2 cellular contexts compared by ENCODE assay signal in the genomic region with DNA sequence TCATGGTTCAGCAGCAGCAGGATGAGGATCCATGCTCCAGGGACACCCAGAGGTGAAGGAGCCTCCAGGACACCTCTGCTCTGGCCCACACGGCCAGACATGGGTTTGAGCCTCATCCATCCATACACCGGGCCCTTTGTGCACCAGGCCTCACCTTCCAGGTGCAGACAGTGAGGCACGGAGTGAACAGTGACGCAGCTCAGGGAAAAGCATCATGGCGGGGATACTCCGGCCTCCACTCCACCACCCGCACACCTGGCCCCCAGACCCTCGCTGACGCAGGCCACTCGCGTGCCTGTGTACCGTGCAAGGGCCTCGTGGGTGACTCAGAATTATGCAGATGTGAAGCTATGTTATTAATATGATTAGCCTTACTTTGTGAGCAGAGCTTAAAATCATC.
TF ChIP-seq lines count a peak whose summit lies in the region.

No MANE protein-coding gene starts in this region.

TF ChIP-seq in HepG2, 621 proteins besides CTCF, POLR2A, EP300 and RAD21:
- TF ChIP-seq ZNF598 (CRISPR knock-in tag; IDR thresholded peaks at IDR 0.05; ENCODE audit: borderline replicate concordance) (no peak), ZNF225 (CRISPR knock-in tag; IDR thresholded peaks at IDR 0.05) (no peak), AGO1 (IDR thresholded peaks at IDR 0.05; ENCODE audit: low read depth, low read length, poor library complexity, severe bottlenecking) (no peak), RXRB (CRISPR knock-in tag; IDR thresholded peaks at IDR 0.05; ENCODE audit: borderline replicate concordance) (no peak), RFXANK (CRISPR knock-in tag; IDR thresholded peaks at IDR 0.05) (no peak), FOXJ3 (CRISPR knock-in tag; IDR thresholded peaks at IDR 0.05; ENCODE audit: borderline replicate concordance) (no peak), ARID2 (CRISPR knock-in tag; IDR thresholded peaks at IDR 0.05; ENCODE audit: borderline replicate concordance) (no peak), ZNF75D (CRISPR knock-in tag; IDR thresholded peaks at IDR 0.05; ENCODE audit: borderline replicate concordance) (no peak), ZNF484 (CRISPR knock-in tag; IDR thresholded peaks at IDR 0.05; ENCODE audit: borderline replicate concordance, low read depth) (no peak), RNF2 (conservative IDR thresholded peaks at IDR 0.05; ENCODE audit: low read depth) (no peak), FOXC1 (CRISPR knock-in tag; IDR thresholded peaks at IDR 0.05; ENCODE audit: borderline replicate concordance) (no peak), ZNF292 (CRISPR knock-in tag; IDR thresholded peaks at IDR 0.05; ENCODE audit: borderline replicate concordance, low read depth) (no peak), SPEN (CRISPR knock-in tag; IDR thresholded peaks at IDR 0.05; ENCODE audit: low read depth) (no peak), ZNF678 (CRISPR knock-in tag; IDR thresholded peaks at IDR 0.05) (no peak), DPF2 (CRISPR knock-in tag; IDR thresholded peaks at IDR 0.05; ENCODE audit: borderline replicate concordance, low read depth) (no peak), CC2D1A (CRISPR knock-in tag; IDR thresholded peaks at IDR 0.05) (no peak), SRSF4 (IDR thresholded peaks at IDR 0.05; ENCODE audit: low read depth, low read length, poor library complexity, severe bottlenecking) (no peak)
- TF ChIP-seq, protein P1, sequence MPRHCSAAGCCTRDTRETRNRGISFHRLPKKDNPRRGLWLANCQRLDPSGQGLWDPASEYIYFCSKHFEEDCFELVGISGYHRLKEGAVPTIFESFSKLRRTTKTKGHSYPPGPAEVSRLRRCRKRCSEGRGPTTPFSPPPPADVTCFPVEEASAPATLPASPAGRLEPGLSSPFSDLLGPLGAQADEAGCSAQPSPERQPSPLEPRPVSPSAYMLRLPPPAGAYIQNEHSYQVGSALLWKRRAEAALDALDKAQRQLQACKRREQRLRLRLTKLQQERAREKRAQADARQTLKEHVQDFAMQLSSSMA (CRISPR knock-in tag; IDR thresholded peaks at IDR 0.05) = no peak
- TF ChIP-seq, protein P2, sequence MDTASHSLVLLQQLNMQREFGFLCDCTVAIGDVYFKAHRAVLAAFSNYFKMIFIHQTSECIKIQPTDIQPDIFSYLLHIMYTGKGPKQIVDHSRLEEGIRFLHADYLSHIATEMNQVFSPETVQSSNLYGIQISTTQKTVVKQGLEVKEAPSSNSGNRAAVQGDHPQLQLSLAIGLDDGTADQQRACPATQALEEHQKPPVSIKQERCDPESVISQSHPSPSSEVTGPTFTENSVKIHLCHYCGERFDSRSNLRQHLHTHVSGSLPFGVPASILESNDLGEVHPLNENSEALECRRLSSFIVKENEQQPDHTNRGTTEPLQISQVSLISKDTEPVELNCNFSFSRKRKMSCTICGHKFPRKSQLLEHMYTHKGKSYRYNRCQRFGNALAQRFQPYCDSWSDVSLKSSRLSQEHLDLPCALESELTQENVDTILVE (CRISPR knock-in tag; IDR thresholded peaks at IDR 0.05) = no peak
- TF ChIP-seq, protein P3, sequence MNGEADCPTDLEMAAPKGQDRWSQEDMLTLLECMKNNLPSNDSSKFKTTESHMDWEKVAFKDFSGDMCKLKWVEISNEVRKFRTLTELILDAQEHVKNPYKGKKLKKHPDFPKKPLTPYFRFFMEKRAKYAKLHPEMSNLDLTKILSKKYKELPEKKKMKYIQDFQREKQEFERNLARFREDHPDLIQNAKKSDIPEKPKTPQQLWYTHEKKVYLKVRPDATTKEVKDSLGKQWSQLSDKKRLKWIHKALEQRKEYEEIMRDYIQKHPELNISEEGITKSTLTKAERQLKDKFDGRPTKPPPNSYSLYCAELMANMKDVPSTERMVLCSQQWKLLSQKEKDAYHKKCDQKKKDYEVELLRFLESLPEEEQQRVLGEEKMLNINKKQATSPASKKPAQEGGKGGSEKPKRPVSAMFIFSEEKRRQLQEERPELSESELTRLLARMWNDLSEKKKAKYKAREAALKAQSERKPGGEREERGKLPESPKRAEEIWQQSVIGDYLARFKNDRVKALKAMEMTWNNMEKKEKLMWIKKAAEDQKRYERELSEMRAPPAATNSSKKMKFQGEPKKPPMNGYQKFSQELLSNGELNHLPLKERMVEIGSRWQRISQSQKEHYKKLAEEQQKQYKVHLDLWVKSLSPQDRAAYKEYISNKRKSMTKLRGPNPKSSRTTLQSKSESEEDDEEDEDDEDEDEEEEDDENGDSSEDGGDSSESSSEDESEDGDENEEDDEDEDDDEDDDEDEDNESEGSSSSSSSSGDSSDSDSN (CRISPR knock-in tag; IDR thresholded peaks at IDR 0.05) = no peak

TF ChIP-seq in WTC11, 78 proteins besides CTCF, POLR2A, EP300 and RAD21 (continued from another document):
- TF ChIP-seq, protein P4, sequence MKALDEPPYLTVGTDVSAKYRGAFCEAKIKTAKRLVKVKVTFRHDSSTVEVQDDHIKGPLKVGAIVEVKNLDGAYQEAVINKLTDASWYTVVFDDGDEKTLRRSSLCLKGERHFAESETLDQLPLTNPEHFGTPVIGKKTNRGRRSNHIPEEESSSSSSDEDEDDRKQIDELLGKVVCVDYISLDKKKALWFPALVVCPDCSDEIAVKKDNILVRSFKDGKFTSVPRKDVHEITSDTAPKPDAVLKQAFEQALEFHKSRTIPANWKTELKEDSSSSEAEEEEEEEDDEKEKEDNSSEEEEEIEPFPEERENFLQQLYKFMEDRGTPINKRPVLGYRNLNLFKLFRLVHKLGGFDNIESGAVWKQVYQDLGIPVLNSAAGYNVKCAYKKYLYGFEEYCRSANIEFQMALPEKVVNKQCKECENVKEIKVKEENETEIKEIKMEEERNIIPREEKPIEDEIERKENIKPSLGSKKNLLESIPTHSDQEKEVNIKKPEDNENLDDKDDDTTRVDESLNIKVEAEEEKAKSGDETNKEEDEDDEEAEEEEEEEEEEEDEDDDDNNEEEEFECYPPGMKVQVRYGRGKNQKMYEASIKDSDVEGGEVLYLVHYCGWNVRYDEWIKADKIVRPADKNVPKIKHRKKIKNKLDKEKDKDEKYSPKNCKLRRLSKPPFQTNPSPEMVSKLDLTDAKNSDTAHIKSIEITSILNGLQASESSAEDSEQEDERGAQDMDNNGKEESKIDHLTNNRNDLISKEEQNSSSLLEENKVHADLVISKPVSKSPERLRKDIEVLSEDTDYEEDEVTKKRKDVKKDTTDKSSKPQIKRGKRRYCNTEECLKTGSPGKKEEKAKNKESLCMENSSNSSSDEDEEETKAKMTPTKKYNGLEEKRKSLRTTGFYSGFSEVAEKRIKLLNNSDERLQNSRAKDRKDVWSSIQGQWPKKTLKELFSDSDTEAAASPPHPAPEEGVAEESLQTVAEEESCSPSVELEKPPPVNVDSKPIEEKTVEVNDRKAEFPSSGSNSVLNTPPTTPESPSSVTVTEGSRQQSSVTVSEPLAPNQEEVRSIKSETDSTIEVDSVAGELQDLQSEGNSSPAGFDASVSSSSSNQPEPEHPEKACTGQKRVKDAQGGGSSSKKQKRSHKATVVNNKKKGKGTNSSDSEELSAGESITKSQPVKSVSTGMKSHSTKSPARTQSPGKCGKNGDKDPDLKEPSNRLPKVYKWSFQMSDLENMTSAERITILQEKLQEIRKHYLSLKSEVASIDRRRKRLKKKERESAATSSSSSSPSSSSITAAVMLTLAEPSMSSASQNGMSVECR (CRISPR knock-in tag; IDR thresholded peaks at IDR 0.05; ENCODE audit: borderline replicate concordance) = no peak
- TF ChIP-seq, protein P5, sequence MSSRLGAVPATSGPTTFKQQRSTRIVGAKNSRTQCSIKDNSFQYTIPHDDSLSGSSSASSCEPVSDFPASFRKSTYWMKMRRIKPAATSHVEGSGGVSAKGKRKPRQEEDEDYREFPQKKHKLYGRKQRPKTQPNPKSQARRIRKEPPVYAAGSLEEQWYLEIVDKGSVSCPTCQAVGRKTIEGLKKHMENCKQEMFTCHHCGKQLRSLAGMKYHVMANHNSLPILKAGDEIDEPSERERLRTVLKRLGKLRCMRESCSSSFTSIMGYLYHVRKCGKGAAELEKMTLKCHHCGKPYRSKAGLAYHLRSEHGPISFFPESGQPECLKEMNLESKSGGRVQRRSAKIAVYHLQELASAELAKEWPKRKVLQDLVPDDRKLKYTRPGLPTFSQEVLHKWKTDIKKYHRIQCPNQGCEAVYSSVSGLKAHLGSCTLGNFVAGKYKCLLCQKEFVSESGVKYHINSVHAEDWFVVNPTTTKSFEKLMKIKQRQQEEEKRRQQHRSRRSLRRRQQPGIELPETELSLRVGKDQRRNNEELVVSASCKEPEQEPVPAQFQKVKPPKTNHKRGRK (CRISPR knock-in tag; IDR thresholded peaks at IDR 0.05; ENCODE audit: borderline replicate concordance) = no peak
- TF ChIP-seq ESRRA (CRISPR knock-in tag; IDR thresholded peaks at IDR 0.05; ENCODE audit: borderline replicate concordance) = no peak
- TF ChIP-seq ATF1 (CRISPR knock-in tag; IDR thresholded peaks at IDR 0.05) = no peak
- TF ChIP-seq, protein P6, sequence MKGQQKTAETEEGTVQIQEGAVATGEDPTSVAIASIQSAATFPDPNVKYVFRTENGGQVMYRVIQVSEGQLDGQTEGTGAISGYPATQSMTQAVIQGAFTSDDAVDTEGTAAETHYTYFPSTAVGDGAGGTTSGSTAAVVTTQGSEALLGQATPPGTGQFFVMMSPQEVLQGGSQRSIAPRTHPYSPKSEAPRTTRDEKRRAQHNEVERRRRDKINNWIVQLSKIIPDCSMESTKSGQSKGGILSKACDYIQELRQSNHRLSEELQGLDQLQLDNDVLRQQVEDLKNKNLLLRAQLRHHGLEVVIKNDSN (CRISPR knock-in tag; IDR thresholded peaks at IDR 0.05) = no peak
- TF ChIP-seq, protein P7, sequence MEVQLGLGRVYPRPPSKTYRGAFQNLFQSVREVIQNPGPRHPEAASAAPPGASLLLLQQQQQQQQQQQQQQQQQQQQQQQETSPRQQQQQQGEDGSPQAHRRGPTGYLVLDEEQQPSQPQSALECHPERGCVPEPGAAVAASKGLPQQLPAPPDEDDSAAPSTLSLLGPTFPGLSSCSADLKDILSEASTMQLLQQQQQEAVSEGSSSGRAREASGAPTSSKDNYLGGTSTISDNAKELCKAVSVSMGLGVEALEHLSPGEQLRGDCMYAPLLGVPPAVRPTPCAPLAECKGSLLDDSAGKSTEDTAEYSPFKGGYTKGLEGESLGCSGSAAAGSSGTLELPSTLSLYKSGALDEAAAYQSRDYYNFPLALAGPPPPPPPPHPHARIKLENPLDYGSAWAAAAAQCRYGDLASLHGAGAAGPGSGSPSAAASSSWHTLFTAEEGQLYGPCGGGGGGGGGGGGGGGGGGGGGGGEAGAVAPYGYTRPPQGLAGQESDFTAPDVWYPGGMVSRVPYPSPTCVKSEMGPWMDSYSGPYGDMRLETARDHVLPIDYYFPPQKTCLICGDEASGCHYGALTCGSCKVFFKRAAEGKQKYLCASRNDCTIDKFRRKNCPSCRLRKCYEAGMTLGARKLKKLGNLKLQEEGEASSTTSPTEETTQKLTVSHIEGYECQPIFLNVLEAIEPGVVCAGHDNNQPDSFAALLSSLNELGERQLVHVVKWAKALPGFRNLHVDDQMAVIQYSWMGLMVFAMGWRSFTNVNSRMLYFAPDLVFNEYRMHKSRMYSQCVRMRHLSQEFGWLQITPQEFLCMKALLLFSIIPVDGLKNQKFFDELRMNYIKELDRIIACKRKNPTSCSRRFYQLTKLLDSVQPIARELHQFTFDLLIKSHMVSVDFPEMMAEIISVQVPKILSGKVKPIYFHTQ (CRISPR knock-in tag; IDR thresholded peaks at IDR 0.05) = no peak
- TF ChIP-seq, protein P8, sequence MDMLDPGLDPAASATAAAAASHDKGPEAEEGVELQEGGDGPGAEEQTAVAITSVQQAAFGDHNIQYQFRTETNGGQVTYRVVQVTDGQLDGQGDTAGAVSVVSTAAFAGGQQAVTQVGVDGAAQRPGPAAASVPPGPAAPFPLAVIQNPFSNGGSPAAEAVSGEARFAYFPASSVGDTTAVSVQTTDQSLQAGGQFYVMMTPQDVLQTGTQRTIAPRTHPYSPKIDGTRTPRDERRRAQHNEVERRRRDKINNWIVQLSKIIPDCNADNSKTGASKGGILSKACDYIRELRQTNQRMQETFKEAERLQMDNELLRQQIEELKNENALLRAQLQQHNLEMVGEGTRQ (CRISPR knock-in tag; IDR thresholded peaks at IDR 0.05) = no peak
- TF ChIP-seq, protein P9, sequence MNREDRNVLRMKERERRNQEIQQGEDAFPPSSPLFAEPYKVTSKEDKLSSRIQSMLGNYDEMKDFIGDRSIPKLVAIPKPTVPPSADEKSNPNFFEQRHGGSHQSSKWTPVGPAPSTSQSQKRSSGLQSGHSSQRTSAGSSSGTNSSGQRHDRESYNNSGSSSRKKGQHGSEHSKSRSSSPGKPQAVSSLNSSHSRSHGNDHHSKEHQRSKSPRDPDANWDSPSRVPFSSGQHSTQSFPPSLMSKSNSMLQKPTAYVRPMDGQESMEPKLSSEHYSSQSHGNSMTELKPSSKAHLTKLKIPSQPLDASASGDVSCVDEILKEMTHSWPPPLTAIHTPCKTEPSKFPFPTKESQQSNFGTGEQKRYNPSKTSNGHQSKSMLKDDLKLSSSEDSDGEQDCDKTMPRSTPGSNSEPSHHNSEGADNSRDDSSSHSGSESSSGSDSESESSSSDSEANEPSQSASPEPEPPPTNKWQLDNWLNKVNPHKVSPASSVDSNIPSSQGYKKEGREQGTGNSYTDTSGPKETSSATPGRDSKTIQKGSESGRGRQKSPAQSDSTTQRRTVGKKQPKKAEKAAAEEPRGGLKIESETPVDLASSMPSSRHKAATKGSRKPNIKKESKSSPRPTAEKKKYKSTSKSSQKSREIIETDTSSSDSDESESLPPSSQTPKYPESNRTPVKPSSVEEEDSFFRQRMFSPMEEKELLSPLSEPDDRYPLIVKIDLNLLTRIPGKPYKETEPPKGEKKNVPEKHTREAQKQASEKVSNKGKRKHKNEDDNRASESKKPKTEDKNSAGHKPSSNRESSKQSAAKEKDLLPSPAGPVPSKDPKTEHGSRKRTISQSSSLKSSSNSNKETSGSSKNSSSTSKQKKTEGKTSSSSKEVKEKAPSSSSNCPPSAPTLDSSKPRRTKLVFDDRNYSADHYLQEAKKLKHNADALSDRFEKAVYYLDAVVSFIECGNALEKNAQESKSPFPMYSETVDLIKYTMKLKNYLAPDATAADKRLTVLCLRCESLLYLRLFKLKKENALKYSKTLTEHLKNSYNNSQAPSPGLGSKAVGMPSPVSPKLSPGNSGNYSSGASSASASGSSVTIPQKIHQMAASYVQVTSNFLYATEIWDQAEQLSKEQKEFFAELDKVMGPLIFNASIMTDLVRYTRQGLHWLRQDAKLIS (CRISPR knock-in tag; IDR thresholded peaks at IDR 0.05; ENCODE audit: borderline replicate concordance) = no peak
- no peak for TF ChIP-seq TEAD4 (CRISPR knock-in tag; IDR thresholded peaks at IDR 0.05)
- no peak for TF ChIP-seq ELF4 (CRISPR knock-in tag; IDR thresholded peaks at IDR 0.05; ENCODE audit: low read depth)
- TF ChIP-seq NR3C1 (CRISPR knock-in tag; conservative IDR thresholded peaks at IDR 0.05; ENCODE audit: low read depth) = no peak
- TF ChIP-seq MYBL2 (CRISPR knock-in tag; IDR thresholded peaks at IDR 0.05) = no peak
